In the genomic region with DNA sequence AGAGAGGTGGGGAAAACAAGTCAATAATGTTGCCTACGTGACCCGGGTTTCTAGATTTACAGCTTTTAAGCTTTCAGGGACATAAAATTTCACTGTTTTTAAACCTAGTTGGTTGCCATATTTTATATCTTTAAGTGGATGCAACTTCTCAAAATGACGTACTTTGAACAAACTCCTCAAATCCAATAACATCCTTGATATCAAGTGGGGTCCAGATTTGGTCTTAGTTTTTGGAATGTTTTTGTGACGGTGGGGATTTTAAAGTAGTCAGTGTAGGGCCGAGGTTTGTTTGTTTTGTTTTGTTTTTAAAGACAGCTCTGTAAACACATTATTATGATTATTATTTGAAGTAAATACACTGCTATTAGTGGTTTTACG, we compare ENCODE assay signal across 8 cellular contexts.
DNase-seq lines count a peak whose midpoint lies in the region; ATAC-seq and TF ChIP-seq lines count a peak whose summit lies in the region.

No MANE protein-coding gene starts in this region.

- H3K27me3 ChIP-seq in BLaER1 = peaks cover 66% of the 10 kb centered on the region
- no peaks in the 10 kb centered on the region for H3K27me3 ChIP-seq in KMS-11 (ENCODE audit: insufficient read depth, low read depth)

- no peaks in the 10 kb centered on the region for H3K36me3 Mint-ChIP-seq in nephron (ENCODE audit: low read depth)

- TF ChIP-seq CTCF in KMS-11 (conservative IDR thresholded peaks at IDR 0.05; ENCODE audit: low read depth, low read length) (no peak), nephron (IDR thresholded peaks at IDR 0.05; ENCODE audit: unreplicated experiment in 3 of 3) (no peak)

- peaks cover 14% of the 10 kb centered on the region for H3K4me1 Mint-ChIP-seq in nephron

- H3K4me2 ChIP-seq in BLaER1 (peak overlapping the region; percentile 87), KMS-11 (peak overlapping the region; percentile 21; the same call in 1 of the 2 replicates)

- H3K36me3 ChIP-seq in BLaER1 = no peaks in the 10 kb centered on the region
- peaks cover 10% of the 10 kb centered on the region; the same call in 1 of the 2 replicates for H3K36me3 ChIP-seq in KMS-11 (ENCODE audit: insufficient read depth)

- H3K4me3 ChIP-seq in BLaER1 (peak overlapping the region; percentile 72), KMS-11 (IDR thresholded peaks at IDR 0.05; ENCODE audit: insufficient read depth, low read depth, low read length) (no peak overlapping the region)

- peak overlapping the region; percentile 74 to 91 (median 89) for H3K4me3 Mint-ChIP-seq in nephron

- peaks cover 25% of the 10 kb centered on the region for H3K4me1 ChIP-seq in BLaER1
- H3K4me1 ChIP-seq in KMS-11 (ENCODE audit: low read depth, poor library complexity, severe bottlenecking) = no peaks in the 10 kb centered on the region

- H3K27ac ChIP-seq in BLaER1 (no peak overlapping the region), KMS-11 (peak overlapping the region; percentile 99), caudate nucleus (ENCODE audit: low read depth, low read length) (peak overlapping the region; percentile 97)

- no peak overlapping the region for H3K27ac Mint-ChIP-seq in nephron

- ATAC-seq in GM21529 (IDR thresholded peaks at IDR 0.05; ENCODE audit: unreplicated experiment) = no peak

- H3K9me3 ChIP-seq in BLaER1 = no peaks in the 10 kb centered on the region

- H3K9ac ChIP-seq in BLaER1 (no peak overlapping the region), KMS-11 (peak overlapping the region; percentile 98)

- no peaks in the 10 kb centered on the region for H3K9me3 Mint-ChIP-seq in nephron

- peaks cover 94% of the 10 kb centered on the region for H3K27me3 Mint-ChIP-seq in nephron (ENCODE audit: low read depth)

- H3K79me2 ChIP-seq in KMS-11 (ENCODE audit: insufficient read depth, low read depth) = peaks cover 85% of the 10 kb centered on the region

- DNase-seq in caudate nucleus (lab: John Stamatoyannopoulos, UW) = no peak
- no peak for DNase-seq in retina
- DNase-seq in NCI-H226 = no peak
- DNase-seq in activated gamma-delta T cell (lab: John Stamatoyannopoulos, UW) = no peak

- no peak overlapping the region for H2AFZ ChIP-seq in KMS-11 (ENCODE audit: low read depth)

- peaks cover 66% of the 10 kb centered on the region for H4K20me1 ChIP-seq in BLaER1
- no peaks in the 10 kb centered on the region for H4K20me1 ChIP-seq in KMS-11 (ENCODE audit: insufficient read depth)
